In genomic region chr13:59373341-59373740, GRCh38 we compare ENCODE assay signal across 21 cellular contexts.
A peak's percentile ranks its signal among the peaks of the same experiment; 100 is the strongest.
DNase-seq lines count a peak whose midpoint lies in the region; ATAC-seq and TF ChIP-seq lines count a peak whose summit lies in the region.
"Had no signal": no experiment of that assay in that cellular context is flagged by ENCODE, and none has a peak within 500 bp of the region (broad histone marks: within the 10 kb centered on the region; RNA-seq: fewer than 3 reads in every experiment).

No MANE protein-coding gene starts in this region.

- no peak overlapping the region for H4K5ac ChIP-seq in mesendoderm (ENCODE audit: low read length)

- WGBS in heart left ventricle, 4 donors, result 45 to 72% (median 57%) methylated on average over 1 of the region's 1 CpG
- no CpG with 5 or more reads among the region's 1 CpG for WGBS in mesendoderm (ENCODE audit: extremely low coverage, insufficient coverage, low lambda C conversion rate)

- no peaks in the 10 kb centered on the region for H3K79me2 ChIP-seq in mesendoderm (ENCODE audit: control insufficient read depth, insufficient read depth, low read length)

- H3K9ac ChIP-seq in mesendoderm (ENCODE audit: low read length), result no peak overlapping the region
- H3K9ac ChIP-seq: BLaER1, GM23248 had no signal

- H3K4me3 ChIP-seq in right atrium auricular region (no peak overlapping the region), heart left ventricle (no peak overlapping the region), left ventricle myocardium inferior (no peak overlapping the region), mesendoderm (ENCODE audit: low read length) (no peak overlapping the region), lower lobe of right lung (no peak overlapping the region)
- H3K4me3 ChIP-seq: BLaER1, GM12878, GM23248 had no signal

- no peak overlapping the region for H3K27ac ChIP-seq in right atrium auricular region
- peak overlapping the region in 2 of 12 donors; percentile 4 to 44 for H3K27ac ChIP-seq in heart left ventricle
- peak overlapping the region; percentile 3 for H3K27ac ChIP-seq in left ventricle myocardium inferior (replicated peaks)
- no peak overlapping the region for H3K27ac ChIP-seq in mesendoderm (ENCODE audit: low read depth, low read length)
- no peak overlapping the region for H3K27ac ChIP-seq in lower lobe of right lung
- H3K27ac ChIP-seq: 22Rv1, BLaER1, C4-2B, GM23248 had no signal

- no peak overlapping the region for H2BK5ac ChIP-seq in mesendoderm (ENCODE audit: low read length)

- H3K9me3 ChIP-seq in right atrium auricular region, result no peaks in the 10 kb centered on the region
- H3K9me3 ChIP-seq in heart left ventricle, result peaks cover 0 to 2% (median 0%) of the 10 kb centered on the region in 12 donors
- H3K9me3 ChIP-seq in left ventricle myocardium inferior (replicated peaks), result peaks cover 1% of the 10 kb centered on the region
- no peaks in the 10 kb centered on the region for H3K9me3 ChIP-seq in lower lobe of right lung
- H3K9me3 ChIP-seq: Caco-2 had no signal

- TF ChIP-seq POLR2A in heart left ventricle (IDR thresholded peaks at IDR 0.05), result no peak

- intact Hi-C loops in Right ventricle myocardium inferior (cut with DNase I) (no loop called here), heart left ventricle (cut with DNase I) (no loop called here), left ventricle myocardium inferior (cut with micrococcal nuclease) (no loop called here), lower lobe of right lung (cut with DNase I) (no loop called here), sciatic nerve (cut with DNase I) (no loop called here)

- no peak for DNase-seq in Right ventricle myocardium inferior (ENCODE audit: missing footprints)
- no peak for DNase-seq in right atrium auricular region (ENCODE audit: low spot score)
- DNase-seq in heart left ventricle, result peak in 1 of 5 donors; percentile 22
- no peak for DNase-seq in left ventricle myocardium inferior
- no peak for DNase-seq in mesendoderm
- no peak for DNase-seq in lower lobe of right lung
- no peak for DNase-seq in sciatic nerve (ENCODE audit: low spot score)
- no peak for DNase-seq in DMS79 (lab: John Stamatoyannopoulos, UW)
- DNase-seq: Caco-2; CD4-positive, CD25-positive, alpha-beta regulatory T cell; CD8-positive, alpha-beta T cell; DMS153; EL; GDM1; GM23248; H7; HCEC 1CT had no signal

- ATAC-seq in Right ventricle myocardium inferior, result peak; percentile 70
- ATAC-seq in heart left ventricle, result peak in 3 of 4 donors; percentile 74 to 86 (median 82)
- ATAC-seq in lower lobe of right lung, result no peak
- no peak for ATAC-seq in sciatic nerve
- ATAC-seq: CD8-positive, alpha-beta T cell; GM12878 had no signal

- H3K4me1 ChIP-seq in right atrium auricular region (peaks cover 0 to 6% of the 10 kb centered on the region in 2 donors), heart left ventricle (peaks cover 0 to 43% (median 14%) of the 10 kb centered on the region in 12 donors), left ventricle myocardium inferior (peaks cover 41% of the 10 kb centered on the region), mesendoderm (ENCODE audit: control insufficient read depth, low read depth, low read length) (peaks cover 3% of the 10 kb centered on the region), lower lobe of right lung (peaks cover 2% of the 10 kb centered on the region)
- H3K4me1 ChIP-seq: BLaER1 had no signal

- no peaks in the 10 kb centered on the region for H3K36me3 ChIP-seq in right atrium auricular region
- no peaks in the 10 kb centered on the region for H3K36me3 ChIP-seq in heart left ventricle
- no peaks in the 10 kb centered on the region for H3K36me3 ChIP-seq in left ventricle myocardium inferior
- no peaks in the 10 kb centered on the region for H3K36me3 ChIP-seq in mesendoderm (ENCODE audit: control insufficient read depth, insufficient read depth, low read length)
- H3K36me3 ChIP-seq in lower lobe of right lung, result no peaks in the 10 kb centered on the region
- H3K36me3 ChIP-seq: BLaER1 had no signal

- no peaks in the 10 kb centered on the region for H3K27me3 ChIP-seq in right atrium auricular region
- no peaks in the 10 kb centered on the region for H3K27me3 ChIP-seq in heart left ventricle
- H3K27me3 ChIP-seq in left ventricle myocardium inferior (ENCODE audit: low read depth), result no peaks in the 10 kb centered on the region
- no peaks in the 10 kb centered on the region for H3K27me3 ChIP-seq in mesendoderm (ENCODE audit: insufficient read depth, low read length, poor library complexity)
- no peaks in the 10 kb centered on the region for H3K27me3 ChIP-seq in lower lobe of right lung (ENCODE audit: low read depth)
- H3K27me3 ChIP-seq: BLaER1 had no signal

- peak overlapping the region; percentile 27 for H3K4ac ChIP-seq in mesendoderm (ENCODE audit: low read depth, low read length)

- H3K4me2 ChIP-seq in mesendoderm (ENCODE audit: low read length), result no peak overlapping the region
- H3K4me2 ChIP-seq: BLaER1 had no signal

- TF ChIP-seq CTCF in right atrium auricular region (IDR thresholded peaks at IDR 0.05), result no peak
- no peak for TF ChIP-seq CTCF in heart left ventricle (IDR thresholded peaks at IDR 0.05)
- no peak for TF ChIP-seq CTCF in left ventricle myocardium inferior (IDR thresholded peaks at IDR 0.05; ENCODE audit: borderline replicate concordance)
- no peak for TF ChIP-seq CTCF in lower lobe of right lung (IDR thresholded peaks at IDR 0.05)

- H3K56ac ChIP-seq in mesendoderm (ENCODE audit: low read length), result peak overlapping the region; percentile 18

- H3K23ac ChIP-seq in mesendoderm (ENCODE audit: low read length), result no peak overlapping the region

- peak overlapping the region; percentile 75 for H2BK120ac ChIP-seq in mesendoderm (ENCODE audit: low read depth, low read length)

- no peaks in the 10 kb centered on the region for H3K79me1 ChIP-seq in mesendoderm (ENCODE audit: low read length)

- peak overlapping the region; percentile 88 for H3K18ac ChIP-seq in mesendoderm (ENCODE audit: low read length)

- no peak overlapping the region for H2AK5ac ChIP-seq in mesendoderm (ENCODE audit: low read length)

- peak overlapping the region; percentile 86 for H2BK15ac ChIP-seq in mesendoderm (replicated peaks; ENCODE audit: low read depth)

- H4K8ac ChIP-seq in mesendoderm (ENCODE audit: low read depth, low read length), result no peak overlapping the region

Comparison
In these comparisons a context has a peak if more than half of its experiments do, and no peak if none do; other contexts are left out.
1. ATAC-seq: peak in Right ventricle myocardium inferior (single experiment) and heart left ventricle (3 of 4); none in lower lobe of right lung (0 of 2) and sciatic nerve (single experiment).